Comparison of ENCODE assay signal across 18 cellular contexts in the genomic region with DNA sequence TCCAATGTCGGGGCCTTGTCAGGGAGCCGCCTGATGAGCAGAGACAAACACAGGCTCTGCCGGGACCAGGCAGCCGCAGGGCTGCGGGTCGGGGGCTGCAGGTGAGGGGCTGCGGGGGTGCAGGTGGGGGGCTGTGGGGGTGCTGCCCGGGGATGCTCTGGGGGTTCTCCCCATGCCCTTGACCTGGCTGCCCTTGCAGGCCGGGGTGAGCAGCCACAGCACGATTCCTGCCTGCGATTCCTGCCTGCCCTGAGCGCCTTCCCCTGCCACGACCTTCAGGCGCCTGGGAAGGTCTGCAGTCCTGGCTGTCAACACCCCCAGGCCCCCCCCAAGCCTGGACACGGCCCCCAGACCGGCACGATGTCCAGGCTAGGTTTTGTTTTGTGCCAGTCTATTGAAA.
A peak's percentile ranks its signal among the peaks of the same experiment; 100 is the strongest.
DNase-seq lines count a peak whose midpoint lies in the region; ATAC-seq and TF ChIP-seq lines count a peak whose summit lies in the region.
"Had no signal": no experiment of that assay in that cellular context is flagged by ENCODE, and none has a peak within 500 bp of the region (broad histone marks: within the 10 kb centered on the region; RNA-seq: fewer than 3 reads in every experiment).

No MANE protein-coding gene starts in this region.

- H3K9me3 Mint-ChIP-seq in CD4-positive, alpha-beta T cell, result no peaks in the 10 kb centered on the region
- H3K9me3 Mint-ChIP-seq in effector memory CD8-positive, alpha-beta T cell, result no peaks in the 10 kb centered on the region
- no peaks in the 10 kb centered on the region for H3K9me3 Mint-ChIP-seq in Calu3 (ENCODE audit: low read depth, unreplicated experiment)

- POLR2A ChIA-PET in CD4-positive, alpha-beta T cell (lab: Charles Lee), result no interaction called here

- TF ChIP-seq CTCF in CD4-positive, alpha-beta T cell (IDR thresholded peaks at IDR 0.05), result no peak
- no peak for TF ChIP-seq CTCF in mucosa of descending colon (IDR thresholded peaks at IDR 0.05)
- TF ChIP-seq CTCF in Calu3 (IDR thresholded peaks at IDR 0.05; ENCODE audit: unreplicated experiment), result no peak

- CTCF ChIA-PET in CD4-positive, alpha-beta T cell (lab: Charles Lee), result no interaction called here
- CTCF ChIA-PET in Calu3 (lab: Charles Lee), result no interaction called here

- intact Hi-C loops in CD4-positive, alpha-beta T cell (cut with DNase I, micrococcal nuclease), result no loop called here
- intact Hi-C loops in mucosa of descending colon (cut with DNase I, micrococcal nuclease) (no loop called here), Calu3 (cut with micrococcal nuclease; ENCODE audit: unreplicated experiment) (no loop called here)

- H3K9ac ChIP-seq in HUES48 (ENCODE audit: low read depth, low read length), result no peak overlapping the region

- no peaks in the 10 kb centered on the region for H3K36me3 Mint-ChIP-seq in CD4-positive, alpha-beta T cell (ENCODE audit: low read depth)
- peaks cover 4% of the 10 kb centered on the region for H3K36me3 Mint-ChIP-seq in effector memory CD8-positive, alpha-beta T cell (ENCODE audit: insufficient read depth)
- no peaks in the 10 kb centered on the region for H3K36me3 Mint-ChIP-seq in Calu3 (ENCODE audit: insufficient read depth, unreplicated experiment)

- H3K4me1 ChIP-seq in HUES48 (ENCODE audit: control insufficient read depth, insufficient read depth, low read length) (peaks cover 17% of the 10 kb centered on the region), mucosa of descending colon (ENCODE audit: low read depth) (no peaks in the 10 kb centered on the region)

- no peak overlapping the region for H3K27ac Mint-ChIP-seq in CD4-positive, alpha-beta T cell
- no peak overlapping the region for H3K27ac Mint-ChIP-seq in effector memory CD8-positive, alpha-beta T cell
- no peak overlapping the region for H3K27ac Mint-ChIP-seq in Calu3 (ENCODE audit: unreplicated experiment)
- H3K27ac Mint-ChIP-seq: activated B cell treated with CpG ODN at 0.5 μM for 24 hours had no signal

- no peaks in the 10 kb centered on the region for H3K27me3 Mint-ChIP-seq in CD4-positive, alpha-beta T cell
- no peaks in the 10 kb centered on the region for H3K27me3 Mint-ChIP-seq in effector memory CD8-positive, alpha-beta T cell
- peaks cover 59% of the 10 kb centered on the region for H3K27me3 Mint-ChIP-seq in Calu3 (ENCODE audit: unreplicated experiment)
- H3K27me3 Mint-ChIP-seq: activated B cell treated with CpG ODN at 0.5 μM for 24 hours had no signal

- H3K9me3 ChIP-seq in CD4-positive, alpha-beta T cell (ENCODE audit: control insufficient read depth, low read length), result no peaks in the 10 kb centered on the region
- H3K9me3 ChIP-seq in HUES48 (ENCODE audit: control insufficient read depth, insufficient read depth, low read length), result no peaks in the 10 kb centered on the region
- no peaks in the 10 kb centered on the region for H3K9me3 ChIP-seq in mucosa of descending colon
- H3K9me3 ChIP-seq: Caco-2, gastroesophageal sphincter, transverse colon had no signal

- peak overlapping the region; percentile 78 for H3K4me3 Mint-ChIP-seq in CD4-positive, alpha-beta T cell
- peak overlapping the region; percentile 65 to 76 for H3K4me3 Mint-ChIP-seq in effector memory CD8-positive, alpha-beta T cell
- H3K4me3 Mint-ChIP-seq in Calu3 (ENCODE audit: low read depth, unreplicated experiment), result no peak overlapping the region

- no peak overlapping the region for H3K27ac ChIP-seq in CD4-positive, alpha-beta T cell (ENCODE audit: low read depth, low read length)
- H3K27ac ChIP-seq in HUES48 (ENCODE audit: low read depth, low read length), result no peak overlapping the region
- H3K27ac ChIP-seq: gastroesophageal sphincter, PC-9, transverse colon had no signal

- ATAC-seq in CD4-positive, alpha-beta T cell (ENCODE audit: poor library complexity), result no peak
- ATAC-seq in effector memory CD8-positive, alpha-beta T cell (replicated peaks), result no peak
- ATAC-seq in mucosa of descending colon (no peak), GM21515 (IDR thresholded peaks at IDR 0.05; ENCODE audit: unreplicated experiment) (no peak)
- ATAC-seq: esophagus mucosa, gastroesophageal sphincter, left lobe of liver, sciatic nerve had no signal

- H3K27me3 ChIP-seq in CD4-positive, alpha-beta T cell (ENCODE audit: control insufficient read depth, insufficient read depth, low read length), result no peaks in the 10 kb centered on the region
- H3K27me3 ChIP-seq in HUES48 (ENCODE audit: control insufficient read depth, insufficient read depth, low read length), result 0 out of 2 replicates have a peak, but pooled peaks cover 3% of the 10 kb centered on the region

- peak in 1 of 10 experiments; percentile 3 for DNase-seq in CD4-positive, alpha-beta T cell
- no peak for DNase-seq in effector memory CD8-positive, alpha-beta T cell
- DNase-seq in mucosa of descending colon (peak in 2 of 3 donors; percentile 17 to 50), Calu3 (no peak), occipital lobe (lab: John Stamatoyannopoulos, UW) (no peak), UCSD-AML1 (lab: John Stamatoyannopoulos, UW; ENCODE audit: unreplicated experiment) (no peak)
- DNase-seq: activated B cell treated with CpG ODN at 0.5 μM for 24 hours; Caco-2; NCI-H1417 treated with DMSO at 0.1 percent for 48 hours; PC-9; stimulated activated naive CD4-positive, alpha-beta T cell treated with Interleukin-2 at 50 U/mL for 16 hours; transverse colon had no signal

- H3K4me1 Mint-ChIP-seq in CD4-positive, alpha-beta T cell (ENCODE audit: low read depth), result no peaks in the 10 kb centered on the region
- H3K4me1 Mint-ChIP-seq in effector memory CD8-positive, alpha-beta T cell (ENCODE audit: low read depth in 2 of 2), result peaks cover 2 to 4% of the 10 kb centered on the region in 2 donors
- H3K4me1 Mint-ChIP-seq in Calu3 (ENCODE audit: low read depth, unreplicated experiment), result no peaks in the 10 kb centered on the region

- H3K4me3 ChIP-seq in HUES48 (ENCODE audit: low read depth, low read length) (peak overlapping the region; percentile 66; the same call in 1 of the 2 replicates), mucosa of descending colon (no peak overlapping the region)
- H3K4me3 ChIP-seq: PC-9 had no signal

- no peaks in the 10 kb centered on the region for H3K36me3 ChIP-seq in HUES48 (ENCODE audit: control insufficient read depth, insufficient read depth, low read length)
- H3K36me3 ChIP-seq in mucosa of descending colon (ENCODE audit: low read depth), result no peaks in the 10 kb centered on the region
- H3K36me3 ChIP-seq: gastroesophageal sphincter, transverse colon had no signal

- no TSS peak for BruUV-seq in Calu3 (replicated peaks; lab: Mats Ljungman, UMichigan)

Comparison
In these comparisons a context has a peak if more than half of its experiments do, and no peak if none do; other contexts are left out.
1. DNase-seq: peak in mucosa of descending colon (2 of 3); none in effector memory CD8-positive, alpha-beta T cell (0 of 3), Calu3 (single experiment), occipital lobe (single experiment) and UCSD-AML1 (single experiment).